16 cellular contexts compared by ENCODE assay signal in the genomic region with DNA sequence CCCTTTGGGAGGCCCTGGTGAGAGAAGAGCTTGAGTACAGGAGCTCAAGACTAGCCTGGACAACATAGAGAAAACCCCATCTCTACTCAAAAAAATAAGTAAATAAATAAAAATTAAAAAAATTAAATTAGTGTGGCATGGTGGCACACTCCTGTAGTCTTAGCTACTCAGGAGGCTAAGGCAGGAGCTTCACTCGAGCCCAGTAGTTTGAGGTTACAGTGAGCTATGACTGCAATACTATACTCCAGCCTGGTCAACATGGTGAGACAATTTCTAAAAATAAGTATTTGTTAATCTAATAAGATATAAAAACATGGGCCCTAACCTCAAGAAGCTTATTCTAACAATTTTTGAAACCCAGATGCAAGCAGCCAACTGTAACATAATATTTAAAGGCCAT. TPM values are rescaled to one million over a fixed set of nuclear protein-coding genes. Genes with fewer than 3 reads are reported as not detected.
DNase-seq lines count a peak whose midpoint lies in the region; ATAC-seq and TF ChIP-seq lines count a peak whose summit lies in the region.
"Had no signal": no experiment of that assay in that cellular context is flagged by ENCODE, and none has a peak within 500 bp of the region (broad histone marks: within the 10 kb centered on the region; RNA-seq: fewer than 3 reads in every experiment).

No MANE protein-coding gene starts in this region.

- no peak overlapping the region for H3K4me3 ChIP-seq in trophoblast cell (ENCODE audit: low read depth, low read length)
- no peak overlapping the region for H3K4me3 ChIP-seq in OCI-LY7 (ENCODE audit: low read depth, low read length, poor library complexity, severe bottlenecking)
- H3K4me3 ChIP-seq: BLaER1 treated with 17β-estradiol and CSF1 and Interleukin-3, amounts not matched to agents 10 nM and 100 nM had no signal

- H3K4me1 ChIP-seq in trophoblast cell (ENCODE audit: control insufficient read depth in 1 of 2, insufficient read depth in 2 of 2, low read length in 2 of 2) (no peaks in the 10 kb centered on the region), OCI-LY7 (ENCODE audit: insufficient read depth, low read length, poor library complexity, severe bottlenecking) (no peaks in the 10 kb centered on the region)

- H3K4me1 Mint-ChIP-seq in activated T-cell treated with anti-CD3 and anti-CD28 coated beads, Interleukin-2, amount 50 U/mL, for 72 hours (ENCODE audit: low read depth) = peaks cover 71% of the 10 kb centered on the region
- peaks cover 10% of the 10 kb centered on the region for H3K4me1 Mint-ChIP-seq in progenitor cell of endocrine pancreas (ENCODE audit: low read depth)

- H3K27me3 ChIP-seq in trophoblast cell (ENCODE audit: insufficient read depth, low read length) = no peaks in the 10 kb centered on the region
- H3K27me3 ChIP-seq: BLaER1 treated with 17β-estradiol and CSF1 and Interleukin-3, amounts not matched to agents 10 nM and 100 nM had no signal

- H3K27me3 Mint-ChIP-seq in activated T-cell treated with anti-CD3 and anti-CD28 coated beads, Interleukin-2, amount 50 U/mL, for 72 hours (ENCODE audit: low read depth) = no peaks in the 10 kb centered on the region
- H3K27me3 Mint-ChIP-seq in progenitor cell of endocrine pancreas = no peaks in the 10 kb centered on the region

- BruUV-seq in OCI-LY7 (replicated peaks; lab: Mats Ljungman, UMichigan) = no TSS peak

- CTCF ChIA-PET in OCI-LY7 (lab: Charles Lee; ENCODE audit: unreplicated experiment) = no interaction called here

- no peaks in the 10 kb centered on the region for H3K9me2 ChIP-seq in OCI-LY7 (ENCODE audit: insufficient read depth, low read length)

- H3K27ac ChIP-seq in trophoblast cell (ENCODE audit: low read depth, low read length) (no peak overlapping the region), OCI-LY7 (ENCODE audit: low read depth, low read length, poor library complexity, severe bottlenecking) (no peak overlapping the region)
- H3K27ac ChIP-seq: BLaER1 treated with 17β-estradiol and CSF1 and Interleukin-3, amounts not matched to agents 10 nM and 100 nM had no signal

- H3K4me2 ChIP-seq in trophoblast cell (ENCODE audit: low read length) (no peak overlapping the region), OCI-LY7 (ENCODE audit: low read length) (no peak overlapping the region)

- H3K23ac ChIP-seq in trophoblast cell (ENCODE audit: low read length) = no peak overlapping the region

- no peak overlapping the region for H2AK5ac ChIP-seq in trophoblast cell (ENCODE audit: low read length)

- no peak overlapping the region for H3K14ac ChIP-seq in trophoblast cell (ENCODE audit: low read length)

- no peaks in the 10 kb centered on the region for H3K9me3 Mint-ChIP-seq in activated T-cell treated with anti-CD3 and anti-CD28 coated beads, Interleukin-2, amount 50 U/mL, for 72 hours
- H3K9me3 Mint-ChIP-seq in progenitor cell of endocrine pancreas (ENCODE audit: low read depth) = no peaks in the 10 kb centered on the region

- H2BK5ac ChIP-seq in trophoblast cell (ENCODE audit: low read depth, low read length, poor library complexity) = no peak overlapping the region

- peak overlapping the region; percentile 54 for H3K27ac Mint-ChIP-seq in activated T-cell treated with anti-CD3 and anti-CD28 coated beads, Interleukin-2, amount 50 U/mL, for 72 hours
- no peak overlapping the region for H3K27ac Mint-ChIP-seq in progenitor cell of endocrine pancreas

- no peak overlapping the region for H3K18ac ChIP-seq in trophoblast cell (ENCODE audit: low read length)

- H3K36me3 ChIP-seq in trophoblast cell (ENCODE audit: control insufficient read depth in 1 of 2, insufficient read depth in 2 of 2, low read length in 2 of 2) (peaks cover 3 to 9% of the 10 kb centered on the region in 2 experiments), OCI-LY7 (ENCODE audit: insufficient read depth, low read length) (peaks cover 80% of the 10 kb centered on the region)

- H3K36me3 Mint-ChIP-seq in activated T-cell treated with anti-CD3 and anti-CD28 coated beads, Interleukin-2, amount 50 U/mL, for 72 hours (ENCODE audit: insufficient read depth in 2 of 2) = peaks cover 4 to 21% of the 10 kb centered on the region in 2 donors
- H3K36me3 Mint-ChIP-seq in progenitor cell of endocrine pancreas (ENCODE audit: insufficient read depth) = peaks cover 10% of the 10 kb centered on the region

- no peaks in the 10 kb centered on the region; the same call in 1 of the 2 replicates for H4K20me1 ChIP-seq in OCI-LY7 (ENCODE audit: insufficient read depth, low read length)

- no CpG with 5 or more reads among the region's 1 CpG for WGBS in trophoblast cell (ENCODE audit: extremely low coverage, insufficient coverage, insufficient read length)

- H3K9me3 ChIP-seq in trophoblast cell (ENCODE audit: insufficient read depth, low read depth, low read length) (no peaks in the 10 kb centered on the region), OCI-LY7 (ENCODE audit: low read length) (0 out of 2 replicates have a peak, but pooled peaks cover 3% of the 10 kb centered on the region)

- no peak overlapping the region for H2BK120ac ChIP-seq in trophoblast cell (ENCODE audit: insufficient read depth, low read length, poor library complexity)

- no peaks in the 10 kb centered on the region for H3K79me1 ChIP-seq in trophoblast cell (ENCODE audit: low read length)

- no peak overlapping the region for H4K8ac ChIP-seq in trophoblast cell (ENCODE audit: low read depth, low read length)

- H4K91ac ChIP-seq in trophoblast cell (ENCODE audit: low read depth, low read length) = no peak overlapping the region

- H3K79me2 ChIP-seq in trophoblast cell (ENCODE audit: control insufficient read depth, insufficient read depth, low read length, poor library complexity) (peaks cover 11% of the 10 kb centered on the region), OCI-LY7 (ENCODE audit: insufficient read depth, low read depth, low read length) (peaks cover 88% of the 10 kb centered on the region)

- intact Hi-C loops in OCI-LY7 (cut with micrococcal nuclease; ENCODE audit: unreplicated experiment) = no loop called here

- POLR2A ChIA-PET in OCI-LY7 (lab: Charles Lee) = interaction anchor here (0.7 to 0.9 kb wide), 3 partner anchors 9 to 134 kb away, joined by 3 to 4 read pairs (median 3); a partner anchor contains a TSS

- no peak overlapping the region for H4K12ac ChIP-seq in trophoblast cell (ENCODE audit: low read depth, low read length)

- no peak for DNase-seq in activated T-cell treated with anti-CD3 and anti-CD28 coated beads, Interleukin-2, amount 50 U/mL, for 72 hours
- no peak for DNase-seq in activated T-cell treated with anti-CD3 and anti-CD28 coated beads, Interleukin-2, amount 50 U/mL, for 48 hours
- peak; percentile 46 for DNase-seq in LHCN-M2 (ENCODE audit: low read depth)
- DNase-seq in fibroblast of gingiva (ENCODE audit: low read depth) = peak; percentile 22
- no peak for DNase-seq in trophoblast cell
- DNase-seq in progenitor cell of endocrine pancreas (ENCODE audit: low spot score, unreplicated experiment) = no peak
- DNase-seq in OCI-LY7 (ENCODE audit: low spot score) = no peak
- DNase-seq in hepatic stellate cell (ENCODE audit: low spot score) = no peak
- DNase-seq: 8988T, GDM1, NCI-H1048, NCI-H2107, NCI-H226, PC-3 had no signal

- no peak overlapping the region for H3K9ac ChIP-seq in trophoblast cell (ENCODE audit: low read length)
- H3K9ac ChIP-seq: BLaER1 treated with 17β-estradiol and CSF1 and Interleukin-3, amounts not matched to agents 10 nM and 100 nM had no signal

- no peak overlapping the region for H3K4me3 Mint-ChIP-seq in activated T-cell treated with anti-CD3 and anti-CD28 coated beads, Interleukin-2, amount 50 U/mL, for 72 hours
- no peak overlapping the region for H3K4me3 Mint-ChIP-seq in progenitor cell of endocrine pancreas (ENCODE audit: low read depth)

- H2AFZ ChIP-seq in trophoblast cell (ENCODE audit: insufficient read depth, low read length, poor library complexity) (no peak overlapping the region), OCI-LY7 (ENCODE audit: low read length) (no peak overlapping the region)

- ATAC-seq in activated T-cell treated with anti-CD3 and anti-CD28 coated beads, Interleukin-2, amount 50 U/mL, for 72 hours (replicated peaks in 1 of 2) = no peak
- ATAC-seq: HCT116, PC-3 had no signal

- H3K4ac ChIP-seq in trophoblast cell (ENCODE audit: low read depth, low read length) = peak overlapping the region; percentile 46

- no peak overlapping the region for H2BK12ac ChIP-seq in trophoblast cell (ENCODE audit: low read length)

- TF ChIP-seq CTCF in progenitor cell of endocrine pancreas (IDR thresholded peaks at IDR 0.05; ENCODE audit: unreplicated experiment) = no peak
- TF ChIP-seq CTCF in OCI-LY7 (conservative IDR thresholded peaks at IDR 0.05; ENCODE audit: low read length) = no peak

RNA-seq across cellular contexts. Expression of a gene that starts 7.6 kb away (rescaled TPM):
- total RNA-seq in activated T-cell treated with anti-CD3 and anti-CD28 coated beads, Interleukin-2, amount 50 U/mL, for 72 hours = 10 to 100 TPM; 33.5 to 35.2 TPM
- total RNA-seq in LHCN-M2 (2014; rRNA removed) (10.3 and 13.5 TPM in 2 replicates), progenitor cell of endocrine pancreas (64.7 and 68.3 TPM in 2 replicates), OCI-LY7 (2022) (25.5 and 30.5 TPM in 2 replicates)
- 9.7 TPM for polyA plus RNA-seq in LHCN-M2 (2012)
- polyA plus RNA-seq in trophoblast cell (2013) = 61.8 and 63.0 TPM in 2 replicates
- 5.7 and 9.0 TPM in 2 replicates for total RNA-seq in OCI-LY7 (2014; rRNA removed; shearing (Covaris generic))

Comparison
In these comparisons a context has a peak if more than half of its experiments do, and no peak if none do; other contexts are left out.
1. DNase-seq: peak in LHCN-M2 (single experiment) and fibroblast of gingiva (single experiment); none in activated T-cell treated with anti-CD3 and anti-CD28 coated beads, Interleukin-2, amount 50 U/mL, for 72 hours (0 of 2), activated T-cell treated with anti-CD3 and anti-CD28 coated beads, Interleukin-2, amount 50 U/mL, for 48 hours (0 of 2), trophoblast cell (0 of 2), progenitor cell of endocrine pancreas (single experiment), OCI-LY7 (single experiment) and hepatic stellate cell (single experiment).